Comparison of ENCODE assay signal across 10 cellular contexts in genomic region chr17:29664743-29665479, GRCh38. TPM values are rescaled to one million over a fixed set of nuclear protein-coding genes. Genes with fewer than 3 reads are reported as not detected.
DNase-seq lines count a peak whose midpoint lies in the region; ATAC-seq, FAIRE-seq and TF ChIP-seq lines count a peak whose summit lies in the region.
"Had no signal": no experiment of that assay in that cellular context is flagged by ENCODE, and none has a peak within 500 bp of the region (broad histone marks: within the 10 kb centered on the region; RNA-seq: fewer than 3 reads in every experiment).

No MANE protein-coding gene starts in this region.

- no peak for TF ChIP-seq EP300 in transverse colon (IDR thresholded peaks at IDR 0.05; ENCODE audit: low read depth)

- ATAC-seq in CD4-positive, CD25-positive, alpha-beta regulatory T cell (ENCODE audit: low read depth in 2 of 2) = peak; percentile 28 to 45
- ATAC-seq: GM23338 had no signal

- no peaks in the 10 kb centered on the region for H3K27me3 ChIP-seq in CD4-positive, CD25-positive, alpha-beta regulatory T cell (ENCODE audit: control insufficient read depth, insufficient read depth, low read length)
- H3K27me3 ChIP-seq in astrocyte (ENCODE audit: insufficient read depth, low read length) (no peaks in the 10 kb centered on the region), uterus (no peaks in the 10 kb centered on the region), transverse colon (no peaks in the 10 kb centered on the region)

- H3K4me2 ChIP-seq in astrocyte (ENCODE audit: low read length) = peak overlapping the region; percentile 38
- H3K4me2 ChIP-seq: GM23338 had no signal

- H3K9ac ChIP-seq in astrocyte (ENCODE audit: low read length) = peak overlapping the region; percentile 32

- H3K36me3 ChIP-seq in CD4-positive, CD25-positive, alpha-beta regulatory T cell (ENCODE audit: control insufficient read depth, insufficient read depth, low read length) = peaks cover 73% of the 10 kb centered on the region
- H3K36me3 ChIP-seq in astrocyte (ENCODE audit: insufficient read depth, low read length) (peaks cover 11% of the 10 kb centered on the region), uterus (no peaks in the 10 kb centered on the region), transverse colon (peaks cover 0 to 26% (median 10%) of the 10 kb centered on the region in 4 donors)

- FAIRE-seq in astrocyte (lab: Jason Lieb, UNC) = peak; percentile 87

- intact Hi-C loops in uterus (cut with DNase I; ENCODE audit: low total_unique reads) (no loop called here), transverse colon (cut with DNase I; ENCODE audit: low total_unique reads) (no loop called here)

- no peaks in the 10 kb centered on the region for H4K20me1 ChIP-seq in astrocyte (ENCODE audit: insufficient read depth, low read length)

- no peak for TF ChIP-seq CTCF in HFFc6 (IDR thresholded peaks at IDR 0.05)
- TF ChIP-seq CTCF in astrocyte (IDR thresholded peaks at IDR 0.05; ENCODE audit: insufficient read depth, low read depth, low read length) = no peak
- TF ChIP-seq CTCF in uterus (IDR thresholded peaks at IDR 0.05) = no peak
- TF ChIP-seq CTCF in transverse colon (IDR thresholded peaks at IDR 0.05) = no peak
- no peak for TF ChIP-seq CTCF in glutamatergic neuron (IDR thresholded peaks at IDR 0.05; ENCODE audit: partially characterized antibody, unreplicated experiment)

- H3K79me2 ChIP-seq in astrocyte (ENCODE audit: insufficient read depth, low read length) = no peaks in the 10 kb centered on the region

- H2AFZ ChIP-seq in astrocyte (ENCODE audit: low read depth, low read length) = no peak overlapping the region
- H2AFZ ChIP-seq: GM23338 had no signal

- no peaks in the 10 kb centered on the region for H3K4me1 ChIP-seq in CD4-positive, CD25-positive, alpha-beta regulatory T cell (ENCODE audit: control insufficient read depth, insufficient read depth, low read length, poor library complexity, severe bottlenecking)
- peaks cover 15% of the 10 kb centered on the region for H3K4me1 ChIP-seq in astrocyte (ENCODE audit: insufficient read depth, low read length)
- no peaks in the 10 kb centered on the region for H3K4me1 ChIP-seq in uterus
- H3K4me1 ChIP-seq in transverse colon = peaks cover 0 to 3% (median 0%) of the 10 kb centered on the region in 4 donors

- no peak overlapping the region for H3K4me3 ChIP-seq in CD4-positive, CD25-positive, alpha-beta regulatory T cell (ENCODE audit: low read depth, low read length)
- H3K4me3 ChIP-seq in astrocyte (ENCODE audit: insufficient read depth, low read depth, low read length) (no peak overlapping the region), uterus (no peak overlapping the region), transverse colon (no peak overlapping the region)
- H3K4me3 ChIP-seq: GM23338 had no signal

- TF ChIP-seq POLR2A in uterus (IDR thresholded peaks at IDR 0.05) (no peak), transverse colon (IDR thresholded peaks at IDR 0.05) (no peak)

- no peak for DNase-seq in CD4-positive, CD25-positive, alpha-beta regulatory T cell
- peak; percentile 57 for DNase-seq in HFFc6
- DNase-seq in astrocyte (ENCODE audit: low read depth) = peak; percentile 89
- DNase-seq in myocyte (ENCODE audit: low read depth) = peak; percentile 56
- DNase-seq in uterus = no peak
- DNase-seq in SKM-1 (lab: John Stamatoyannopoulos, UW; ENCODE audit: unreplicated experiment) = no peak
- DNase-seq in transverse colon = no peak
- DNase-seq in glutamatergic neuron = no peak
- DNase-seq: activated gamma-delta T cell treated with Interleukin-2 at 50 U/mL for 16 hours had no signal

- H3K4me3 Mint-ChIP-seq in CD4-positive, CD25-positive, alpha-beta regulatory T cell = no peak overlapping the region
- no peak overlapping the region for H3K4me3 Mint-ChIP-seq in HFFc6
- no peak overlapping the region for H3K4me3 Mint-ChIP-seq in astrocyte (ENCODE audit: unreplicated experiment)
- H3K4me3 Mint-ChIP-seq in glutamatergic neuron (ENCODE audit: unreplicated experiment) = no peak overlapping the region
- H3K4me3 Mint-ChIP-seq: GM23338 had no signal

- H3K27ac Mint-ChIP-seq in CD4-positive, CD25-positive, alpha-beta regulatory T cell = peak overlapping the region in 2 of 3 donors; percentile 31 to 74
- H3K27ac Mint-ChIP-seq in HFFc6 (peak overlapping the region; percentile 72), astrocyte (ENCODE audit: unreplicated experiment) (no peak overlapping the region), glutamatergic neuron (ENCODE audit: unreplicated experiment) (no peak overlapping the region)
- H3K27ac Mint-ChIP-seq: GM23338 had no signal

- no peaks in the 10 kb centered on the region for H3K9me3 ChIP-seq in CD4-positive, CD25-positive, alpha-beta regulatory T cell (ENCODE audit: control insufficient read depth in 2 of 2, low read length in 2 of 2)
- H3K9me3 ChIP-seq in astrocyte (ENCODE audit: insufficient read depth, low read depth, low read length) (no peaks in the 10 kb centered on the region), uterus (no peaks in the 10 kb centered on the region), transverse colon (no peaks in the 10 kb centered on the region)

- in situ Hi-C loops in transverse colon (cut with MboI; ENCODE audit: low pct_ligation_motif_present in 1 of 4, low pct_unique_long_range_greater_than_20kb in 1 of 4, low sequenced_read_pairs in 3 of 4) = no loop called here

- H3K36me3 Mint-ChIP-seq in CD4-positive, CD25-positive, alpha-beta regulatory T cell = peaks cover 35% of the 10 kb centered on the region
- H3K36me3 Mint-ChIP-seq in HFFc6 (ENCODE audit: low read depth) = peaks cover 32% of the 10 kb centered on the region
- peaks cover 19% of the 10 kb centered on the region for H3K36me3 Mint-ChIP-seq in astrocyte (ENCODE audit: low read depth, unreplicated experiment)
- H3K36me3 Mint-ChIP-seq in glutamatergic neuron (ENCODE audit: unreplicated experiment) = peaks cover 5% of the 10 kb centered on the region

- H3K4me1 Mint-ChIP-seq in CD4-positive, CD25-positive, alpha-beta regulatory T cell = peaks cover 5 to 18% (median 12%) of the 10 kb centered on the region in 4 donors
- H3K4me1 Mint-ChIP-seq in HFFc6 (ENCODE audit: low read depth) (peaks cover 39% of the 10 kb centered on the region), astrocyte (ENCODE audit: low read depth, unreplicated experiment) (peaks cover 30% of the 10 kb centered on the region), glutamatergic neuron (ENCODE audit: low read depth, unreplicated experiment) (no peaks in the 10 kb centered on the region)

- H3K27me3 Mint-ChIP-seq in CD4-positive, CD25-positive, alpha-beta regulatory T cell = no peaks in the 10 kb centered on the region
- peaks cover 4% of the 10 kb centered on the region; the same call in 1 of the 2 replicates for H3K27me3 Mint-ChIP-seq in HFFc6 (ENCODE audit: insufficient read depth)
- H3K27me3 Mint-ChIP-seq in astrocyte (ENCODE audit: low read depth, unreplicated experiment) = no peaks in the 10 kb centered on the region
- peaks cover 2% of the 10 kb centered on the region for H3K27me3 Mint-ChIP-seq in glutamatergic neuron (ENCODE audit: unreplicated experiment)

- H3K27ac ChIP-seq in CD4-positive, CD25-positive, alpha-beta regulatory T cell (ENCODE audit: insufficient read depth, low read length, poor library complexity, severe bottlenecking) = no peak overlapping the region
- peak overlapping the region; percentile 64 for H3K27ac ChIP-seq in astrocyte (ENCODE audit: low read depth, low read length)
- H3K27ac ChIP-seq in uterus = no peak overlapping the region
- H3K27ac ChIP-seq in transverse colon = peak overlapping the region in 1 of 4 donors; percentile 21

- WGBS in transverse colon (ENCODE audit: low coverage in 1 of 2), 2 donors = 39 to 46% methylated on average over 2 of the region's 2 CpGs

- peaks cover 0 to 4% (median 0%) of the 10 kb centered on the region in 7 donors for H3K9me3 Mint-ChIP-seq in CD4-positive, CD25-positive, alpha-beta regulatory T cell
- H3K9me3 Mint-ChIP-seq in HFFc6 (no peaks in the 10 kb centered on the region), astrocyte (ENCODE audit: unreplicated experiment) (no peaks in the 10 kb centered on the region), glutamatergic neuron (ENCODE audit: unreplicated experiment) (peaks cover 2% of the 10 kb centered on the region)

RNA-seq across cellular contexts. Expression of gene CORO6, which starts 42.2 kb away (rescaled TPM):
- total RNA-seq in CD4-positive, CD25-positive, alpha-beta regulatory T cell = 4.3 TPM
- polyA plus RNA-seq in CD4-positive, CD25-positive, alpha-beta regulatory T cell = under 1 TPM in 3 of 4 donors, not detected in 1; 0.15 to 0.52 (median 0.38) TPM
- 1 to 10 TPM; 4.6 to 6.1 (median 5.4) TPM for total RNA-seq in HFFc6 (2021; fragmentation: NEBNext Ultra II Directional; extraction: Animal tissue kit (Norgen Biotek cat#: 25700))
- total RNA-seq in astrocyte = 8.9 and 9.5 TPM in 2 replicates
- total RNA-seq in myocyte = 254 and 269 TPM in 2 replicates
- polyA plus RNA-seq in myocyte (2012) = 102 TPM
- 1 to 10 TPM; 3.8 to 7.8 (median 5.1) TPM for total RNA-seq in uterus
- 10 to 100 TPM; 12.2 to 37.4 (median 13.9) TPM for total RNA-seq in transverse colon
- 1.4 TPM for total RNA-seq in glutamatergic neuron (ENCODE audit: unreplicated experiment)

Comparison
In these comparisons a context has a peak if more than half of its experiments do, and no peak if none do; other contexts are left out.
1. DNase-seq: peak in HFFc6 (single experiment), astrocyte (single experiment) and myocyte (single experiment); none in CD4-positive, CD25-positive, alpha-beta regulatory T cell (0 of 3), uterus (0 of 2), SKM-1 (single experiment), transverse colon (single experiment) and glutamatergic neuron (single experiment).
2. H3K27ac Mint-ChIP-seq: peak in CD4-positive, CD25-positive, alpha-beta regulatory T cell (2 of 3) and HFFc6 (single experiment); none in astrocyte (single experiment) and glutamatergic neuron (single experiment).